In genomic region chr15:101620645-101621044, GRCh38 we compare ENCODE assay signal across 21 cellular contexts.
DNase-seq lines count a peak whose midpoint lies in the region; ATAC-seq and TF ChIP-seq lines count a peak whose summit lies in the region.
"Had no signal": no experiment of that assay in that cellular context is flagged by ENCODE, and none has a peak within 500 bp of the region (broad histone marks: within the 10 kb centered on the region; RNA-seq: fewer than 3 reads in every experiment).

No MANE protein-coding gene starts in this region.

- peaks cover 3% of the 10 kb centered on the region for H3K36me3 Mint-ChIP-seq in stimulated activated effector memory CD8-positive, alpha-beta T cell treated with anti-CD3 and anti-CD28 coated beads, Interleukin-12 subunit alpha, Interleukin-12 subunit beta, amount 100 ng/mL, for 72 hours

- no peak for TF ChIP-seq CTCF in GM10266 (IDR thresholded peaks at IDR 0.05; ENCODE audit: control insufficient read depth, insufficient read depth, low read depth, missing control alignments)

- H3K4me1 Mint-ChIP-seq in stimulated activated effector memory CD8-positive, alpha-beta T cell treated with anti-CD3 and anti-CD28 coated beads, Interleukin-12 subunit alpha, Interleukin-12 subunit beta, amount 100 ng/mL, for 72 hours = peaks cover 28% of the 10 kb centered on the region
- H3K4me1 Mint-ChIP-seq in stimulated activated naive CD8-positive, alpha-beta T cell treated with anti-CD3 and anti-CD28 coated beads, Interleukin-15, amount 100 ng/mL, for 72 hours = peaks cover 44% of the 10 kb centered on the region

- H3K9me3 Mint-ChIP-seq in stimulated activated effector memory CD8-positive, alpha-beta T cell treated with anti-CD3 and anti-CD28 coated beads, Interleukin-12 subunit alpha, Interleukin-12 subunit beta, amount 100 ng/mL, for 72 hours = no peaks in the 10 kb centered on the region
- H3K9me3 Mint-ChIP-seq in stimulated activated naive CD8-positive, alpha-beta T cell treated with anti-CD3 and anti-CD28 coated beads, Interleukin-15, amount 100 ng/mL, for 72 hours = peaks cover 11 to 13% of the 10 kb centered on the region in 2 donors
- H3K9me3 Mint-ChIP-seq: activated T-cell treated with anti-CD3 and anti-CD28 coated beads, Interleukin-2, amount 50 U/mL, for 24 hours; CD8-positive, alpha-beta T cell had no signal

- ATAC-seq in GM19395 (IDR thresholded peaks at IDR 0.05; ENCODE audit: unreplicated experiment) = peak; percentile 71
- no peak for ATAC-seq in stimulated activated effector memory CD8-positive, alpha-beta T cell treated with anti-CD3 and anti-CD28 coated beads, Interleukin-12 subunit alpha, Interleukin-12 subunit beta, amount 100 ng/mL, for 72 hours
- ATAC-seq in stimulated activated naive CD8-positive, alpha-beta T cell treated with anti-CD3 and anti-CD28 coated beads, Interleukin-15, amount 100 ng/mL, for 72 hours = no peak
- ATAC-seq: activated CD4-positive, alpha-beta T cell treated with anti-CD3 and anti-CD28 coated beads for 36 hours; CD8-positive, alpha-beta T cell; esophagus mucosa; GM23338; mucosa of descending colon had no signal

- H3K27ac Mint-ChIP-seq in stimulated activated effector memory CD8-positive, alpha-beta T cell treated with anti-CD3 and anti-CD28 coated beads, Interleukin-12 subunit alpha, Interleukin-12 subunit beta, amount 100 ng/mL, for 72 hours = peak overlapping the region; percentile 43
- H3K27ac Mint-ChIP-seq in stimulated activated naive CD8-positive, alpha-beta T cell treated with anti-CD3 and anti-CD28 coated beads, Interleukin-15, amount 100 ng/mL, for 72 hours = no peak overlapping the region
- H3K27ac Mint-ChIP-seq: activated CD4-positive, alpha-beta T cell treated with anti-CD3 and anti-CD28 coated beads for 36 hours; activated T-cell treated with anti-CD3 and anti-CD28 coated beads, Interleukin-2, amount 50 U/mL, for 24 hours; CD8-positive, alpha-beta T cell; GM23338 had no signal

- DNase-seq in MV-4-11 (lab: John Stamatoyannopoulos, UW) (peak; percentile 23), foreskin melanocyte (peak; percentile 32), activated gamma-delta T cell treated with Interleukin-2 at 50 U/mL for 16 hours (no peak), GM10266 (ENCODE audit: extremely low spot score) (no peak)
- DNase-seq in stimulated activated effector memory CD8-positive, alpha-beta T cell treated with anti-CD3 and anti-CD28 coated beads, Interleukin-12 subunit alpha, Interleukin-12 subunit beta, amount 100 ng/mL, for 72 hours (ENCODE audit: low spot score in 2 of 2) = no peak
- no peak for DNase-seq in stimulated activated naive CD8-positive, alpha-beta T cell treated with anti-CD3 and anti-CD28 coated beads, Interleukin-15, amount 100 ng/mL, for 72 hours
- DNase-seq: activated CD4-positive, alpha-beta T cell treated with anti-CD3 and anti-CD28 coated beads for 36 hours; activated naive CD4-positive, alpha-beta T cell; activated T-cell treated with anti-CD3 and anti-CD28 coated beads, Interleukin-2, amount 50 U/mL, for 24 hours; CD8-positive, alpha-beta T cell; mucosa of descending colon; NCI-H1048; NCI-H187 treated with DMSO at 0.1 percent for 48 hours; NCI-H524 treated with DMSO at 0.1 percent for 48 hours; sigmoid colon; T-helper 2 cell; transverse colon had no signal

- no peak overlapping the region for H3K4me3 Mint-ChIP-seq in stimulated activated effector memory CD8-positive, alpha-beta T cell treated with anti-CD3 and anti-CD28 coated beads, Interleukin-12 subunit alpha, Interleukin-12 subunit beta, amount 100 ng/mL, for 72 hours
- H3K4me3 Mint-ChIP-seq in stimulated activated naive CD8-positive, alpha-beta T cell treated with anti-CD3 and anti-CD28 coated beads, Interleukin-15, amount 100 ng/mL, for 72 hours = no peak overlapping the region
- H3K4me3 Mint-ChIP-seq: activated CD4-positive, alpha-beta T cell treated with anti-CD3 and anti-CD28 coated beads for 36 hours; activated T-cell treated with anti-CD3 and anti-CD28 coated beads, Interleukin-2, amount 50 U/mL, for 24 hours; CD8-positive, alpha-beta T cell; GM23338; neural crest cell had no signal

- no peaks in the 10 kb centered on the region for H3K27me3 Mint-ChIP-seq in stimulated activated naive CD8-positive, alpha-beta T cell treated with anti-CD3 and anti-CD28 coated beads, Interleukin-15, amount 100 ng/mL, for 72 hours
- H3K27me3 Mint-ChIP-seq: activated CD4-positive, alpha-beta T cell treated with anti-CD3 and anti-CD28 coated beads for 36 hours; activated T-cell treated with anti-CD3 and anti-CD28 coated beads, Interleukin-2, amount 50 U/mL, for 24 hours had no signal

Comparison
In these comparisons a context has a peak if more than half of its experiments do, and no peak if none do; other contexts are left out.
1. DNase-seq: peak in MV-4-11 (single experiment) and foreskin melanocyte (single experiment); none in stimulated activated effector memory CD8-positive, alpha-beta T cell treated with anti-CD3 and anti-CD28 coated beads, Interleukin-12 subunit alpha, Interleukin-12 subunit beta, amount 100 ng/mL, for 72 hours (0 of 2), activated gamma-delta T cell treated with Interleukin-2 at 50 U/mL for 16 hours (single experiment), stimulated activated naive CD8-positive, alpha-beta T cell treated with anti-CD3 and anti-CD28 coated beads, Interleukin-15, amount 100 ng/mL, for 72 hours (0 of 2) and GM10266 (single experiment).